9 cellular contexts compared by ENCODE assay signal in genomic region chr17:50508573-50509460, GRCh38. TPM values are rescaled to one million over a fixed set of nuclear protein-coding genes. Genes with fewer than 3 reads are reported as not detected.
DNase-seq lines count a peak whose midpoint lies in the region; ATAC-seq and TF ChIP-seq lines count a peak whose summit lies in the region.
"Had no signal": no experiment of that assay in that cellular context is flagged by ENCODE, and none has a peak within 500 bp of the region (broad histone marks: within the 10 kb centered on the region; RNA-seq: fewer than 3 reads in every experiment).

No MANE protein-coding gene starts in this region.

- H3K4me3 ChIP-seq in mesodermal cell (ENCODE audit: extremely low read depth, insufficient read depth, low read length, poor library complexity, severe bottlenecking) (peak overlapping the region; percentile 38), upper lobe of right lung (peak overlapping the region; percentile 61)

- peak overlapping the region; percentile 96 for H3K4me3 Mint-ChIP-seq in activated naive CD4-positive, alpha-beta T cell treated with anti-CD3 and anti-CD28 coated beads, Interleukin-2, amount 10 ng/mL, durations not matched to agents 7 days and 5 days
- H3K4me3 Mint-ChIP-seq in central memory CD8-positive, alpha-beta T cell = peak overlapping the region; percentile 92

- no peak for DNase-seq in activated naive CD4-positive, alpha-beta T cell treated with anti-CD3 and anti-CD28 coated beads, Interleukin-2, amount 10 ng/mL, durations not matched to agents 7 days and 5 days
- DNase-seq in activated naive CD4-positive, alpha-beta T cell treated with anti-CD3 and anti-CD28 coated beads, Interleukin-2, amount 50 U/mL, for 72 hours (ENCODE audit: low spot score in 2 of 2) = no peak
- DNase-seq in central memory CD8-positive, alpha-beta T cell (ENCODE audit: low spot score in 2 of 2) = no peak
- DNase-seq in upper lobe of right lung (no peak), GM03348 (ENCODE audit: low spot score) (no peak), occipital lobe (lab: John Stamatoyannopoulos, UW) (no peak), T1000 (lab: John Stamatoyannopoulos, UW) (no peak)

- intact Hi-C loops in upper lobe of right lung (cut with DNase I) = no loop called here

- no peaks in the 10 kb centered on the region for H3K27me3 ChIP-seq in upper lobe of right lung

- no peak for ATAC-seq in activated naive CD4-positive, alpha-beta T cell treated with anti-CD3 and anti-CD28 coated beads, Interleukin-2, amount 50 U/mL, for 72 hours
- no peak for ATAC-seq in central memory CD8-positive, alpha-beta T cell (replicated peaks; ENCODE audit: extremely low read depth, poor library complexity, severe bottlenecking)
- ATAC-seq in upper lobe of right lung = no peak

- TF ChIP-seq CTCF in upper lobe of right lung (IDR thresholded peaks at IDR 0.05) = peak; percentile 27

- CTCF ChIA-PET in activated naive CD4-positive, alpha-beta T cell treated with anti-CD3 and anti-CD28 coated beads, Interleukin-2, amount 10 ng/mL, durations not matched to agents 7 days and 5 days (lab: Charles Lee) = no interaction called here

- H3K36me3 ChIP-seq in mesodermal cell (ENCODE audit: control insufficient read depth, insufficient read depth, low read length) = no peaks in the 10 kb centered on the region
- H3K36me3 ChIP-seq in upper lobe of right lung = no peaks in the 10 kb centered on the region

- peaks cover 6% of the 10 kb centered on the region for H3K4me1 ChIP-seq in mesodermal cell (ENCODE audit: control insufficient read depth, insufficient read depth, low read length, poor library complexity, severe bottlenecking)
- no peaks in the 10 kb centered on the region for H3K4me1 ChIP-seq in upper lobe of right lung

- no peak overlapping the region for H3K27ac ChIP-seq in mesodermal cell (ENCODE audit: low read depth, low read length, severe bottlenecking)
- H3K27ac ChIP-seq in upper lobe of right lung = peak overlapping the region; percentile 55

- 32 to 39% methylated on average over 28 to 30 of the region's 32 CpGs for WGBS in mesodermal cell (ENCODE audit: insufficient coverage in 2 of 2), 2 experiments

- peaks cover 66% of the 10 kb centered on the region for H3K4me1 Mint-ChIP-seq in activated naive CD4-positive, alpha-beta T cell treated with anti-CD3 and anti-CD28 coated beads, Interleukin-2, amount 10 ng/mL, durations not matched to agents 7 days and 5 days
- peaks cover 30% of the 10 kb centered on the region for H3K4me1 Mint-ChIP-seq in central memory CD8-positive, alpha-beta T cell

- H3K9me3 ChIP-seq in mesodermal cell (ENCODE audit: control insufficient read depth, low read length) (no peaks in the 10 kb centered on the region), upper lobe of right lung (no peaks in the 10 kb centered on the region)

- no peaks in the 10 kb centered on the region for H3K9me3 Mint-ChIP-seq in activated naive CD4-positive, alpha-beta T cell treated with anti-CD3 and anti-CD28 coated beads, Interleukin-2, amount 10 ng/mL, durations not matched to agents 7 days and 5 days
- H3K9me3 Mint-ChIP-seq in activated naive CD4-positive, alpha-beta T cell treated with anti-CD3 and anti-CD28 coated beads, Interleukin-2, amount 50 U/mL, for 72 hours = no peaks in the 10 kb centered on the region
- H3K9me3 Mint-ChIP-seq in central memory CD8-positive, alpha-beta T cell = no peaks in the 10 kb centered on the region

- no peaks in the 10 kb centered on the region for H3K36me3 Mint-ChIP-seq in activated naive CD4-positive, alpha-beta T cell treated with anti-CD3 and anti-CD28 coated beads, Interleukin-2, amount 10 ng/mL, durations not matched to agents 7 days and 5 days
- no peaks in the 10 kb centered on the region for H3K36me3 Mint-ChIP-seq in activated naive CD4-positive, alpha-beta T cell treated with anti-CD3 and anti-CD28 coated beads, Interleukin-2, amount 50 U/mL, for 72 hours
- peaks cover 6% of the 10 kb centered on the region for H3K36me3 Mint-ChIP-seq in central memory CD8-positive, alpha-beta T cell (ENCODE audit: insufficient read depth)

- peak overlapping the region; percentile 93 for H3K27ac Mint-ChIP-seq in activated naive CD4-positive, alpha-beta T cell treated with anti-CD3 and anti-CD28 coated beads, Interleukin-2, amount 10 ng/mL, durations not matched to agents 7 days and 5 days
- peak overlapping the region in 1 of 2 donors; percentile 85 for H3K27ac Mint-ChIP-seq in activated naive CD4-positive, alpha-beta T cell treated with anti-CD3 and anti-CD28 coated beads, Interleukin-2, amount 50 U/mL, for 72 hours
- peak overlapping the region; percentile 88 for H3K27ac Mint-ChIP-seq in central memory CD8-positive, alpha-beta T cell (ENCODE audit: low read depth)

- H3K27me3 Mint-ChIP-seq in activated naive CD4-positive, alpha-beta T cell treated with anti-CD3 and anti-CD28 coated beads, Interleukin-2, amount 10 ng/mL, durations not matched to agents 7 days and 5 days = peaks cover 9% of the 10 kb centered on the region
- H3K27me3 Mint-ChIP-seq in central memory CD8-positive, alpha-beta T cell = no peaks in the 10 kb centered on the region

RNA-seq across cellular contexts. Expression of gene MYCBPAP, which starts 0.6 kb away (rescaled TPM):
- 1 to 10 TPM in 1 of 2 donors, under 1 TPM in 1; 0.30 to 1.6 TPM for total RNA-seq in activated naive CD4-positive, alpha-beta T cell treated with anti-CD3 and anti-CD28 coated beads, Interleukin-2, amount 50 U/mL, for 72 hours
- polyA plus RNA-seq in mesodermal cell (2013, experiment 1 of 2) = 0.81 TPM
- polyA plus RNA-seq in mesodermal cell (2013, experiment 2 of 2) = 1.5 TPM
- total RNA-seq in upper lobe of right lung (1.3 TPM), occipital lobe (2.0 TPM)

RNA-seq across cellular contexts. Expression of gene EPN3, which starts 23.7 kb away (rescaled TPM):
- total RNA-seq in activated naive CD4-positive, alpha-beta T cell treated with anti-CD3 and anti-CD28 coated beads, Interleukin-2, amount 50 U/mL, for 72 hours = not detected
- polyA plus RNA-seq in mesodermal cell (2013, experiment 1 of 2) = not detected
- polyA plus RNA-seq in mesodermal cell (2013, experiment 2 of 2) = not detected
- total RNA-seq in upper lobe of right lung (0.09 TPM), occipital lobe (0.31 TPM)
- total RNA-seq: posterior vena cava had no signal

RNA-seq across cellular contexts. Expression of gene RSAD1, which starts 30.2 kb away (rescaled TPM):
- 10 to 100 TPM; 24.4 to 51.0 TPM for total RNA-seq in activated naive CD4-positive, alpha-beta T cell treated with anti-CD3 and anti-CD28 coated beads, Interleukin-2, amount 50 U/mL, for 72 hours
- polyA plus RNA-seq in mesodermal cell (2013, experiment 1 of 2) = 19.0 TPM
- 18.2 TPM for polyA plus RNA-seq in mesodermal cell (2013, experiment 2 of 2)
- total RNA-seq in upper lobe of right lung (34.3 TPM), occipital lobe (24.2 TPM)

RNA-seq across cellular contexts. Expression of gene SPATA20, which starts 38.2 kb away (rescaled TPM):
- 10 to 100 TPM; 11.4 to 18.6 TPM for total RNA-seq in activated naive CD4-positive, alpha-beta T cell treated with anti-CD3 and anti-CD28 coated beads, Interleukin-2, amount 50 U/mL, for 72 hours
- polyA plus RNA-seq in mesodermal cell (2013, experiment 1 of 2) = 25.5 TPM
- 26.0 TPM for polyA plus RNA-seq in mesodermal cell (2013, experiment 2 of 2)
- 31.6 TPM for total RNA-seq in upper lobe of right lung
- 16.2 TPM for total RNA-seq in occipital lobe

RNA-seq across cellular contexts. Expression of gene CHAD, which starts 40.1 kb away (rescaled TPM):
- not detected for total RNA-seq in activated naive CD4-positive, alpha-beta T cell treated with anti-CD3 and anti-CD28 coated beads, Interleukin-2, amount 50 U/mL, for 72 hours
- 0.26 TPM for polyA plus RNA-seq in mesodermal cell (2013, experiment 1 of 2)
- not detected for polyA plus RNA-seq in mesodermal cell (2013, experiment 2 of 2)
- not detected for total RNA-seq in upper lobe of right lung
- total RNA-seq in occipital lobe = not detected
